Comparison of ENCODE assay signal across 10 cellular contexts in genomic region chr6:98844244-98845161, GRCh38. TPM values are rescaled to one million over a fixed set of nuclear protein-coding genes. Genes with fewer than 3 reads are reported as not detected.
DNase-seq lines count a peak whose midpoint lies in the region; ATAC-seq and TF ChIP-seq lines count a peak whose summit lies in the region.
"Had no signal": no experiment of that assay in that cellular context is flagged by ENCODE, and none has a peak within 500 bp of the region (broad histone marks: within the 10 kb centered on the region; RNA-seq: fewer than 3 reads in every experiment).

No MANE protein-coding gene starts in this region.

- no peak overlapping the region for H3K9ac ChIP-seq in HUES64 (ENCODE audit: low read depth, low read length)

- intact Hi-C loops in CD4-positive, alpha-beta T cell (cut with DNase I, micrococcal nuclease) = loop anchor here (1.0 to 10.0 kb wide), 6 partner anchors 770 to 1777 kb away; partner anchors contain the start of gene MMS22L (in 1 of the 2)

- POLR2A ChIA-PET in CD4-positive, alpha-beta T cell (lab: Charles Lee) = interaction anchor here (0.7 kb wide), 1 partner anchor 10 kb away, joined by 3 read pairs; the partner anchor contains the start of gene POU3F2

- TF ChIP-seq CTCF in CD4-positive, alpha-beta T cell (IDR thresholded peaks at IDR 0.05) = no peak
- TF ChIP-seq CTCF in nephron progenitor cell (IDR thresholded peaks at IDR 0.05) = no peak

- peaks cover 93% of the 10 kb centered on the region for H3K27me3 ChIP-seq in CD4-positive, alpha-beta T cell (ENCODE audit: control insufficient read depth, insufficient read depth, low read length)
- peaks cover 98% of the 10 kb centered on the region for H3K27me3 ChIP-seq in HUES64 (ENCODE audit: insufficient read depth, low read length)

- H3K4me3 ChIP-seq in HUES64 (ENCODE audit: low read length) = peak overlapping the region; percentile 55

- no peaks in the 10 kb centered on the region for H3K36me3 Mint-ChIP-seq in CD4-positive, alpha-beta T cell (ENCODE audit: low read depth)
- peaks cover 3% of the 10 kb centered on the region for H3K36me3 Mint-ChIP-seq in central memory CD8-positive, alpha-beta T cell (ENCODE audit: insufficient read depth)
- no peaks in the 10 kb centered on the region for H3K36me3 Mint-ChIP-seq in nephron progenitor cell (ENCODE audit: low read depth)

- CTCF ChIA-PET in CD4-positive, alpha-beta T cell (lab: Charles Lee) = interaction anchor here (1.0 kb wide), 2 partner anchors 11 to 1351 kb away, joined by 3 read pairs; partner anchors contain the start of gene POU3F2

- H3K36me3 ChIP-seq in HUES64 (ENCODE audit: insufficient read depth, low read length) = no peaks in the 10 kb centered on the region

- H3K9me3 Mint-ChIP-seq in CD4-positive, alpha-beta T cell = no peaks in the 10 kb centered on the region
- H3K9me3 Mint-ChIP-seq in central memory CD8-positive, alpha-beta T cell = no peaks in the 10 kb centered on the region
- no peaks in the 10 kb centered on the region for H3K9me3 Mint-ChIP-seq in nephron progenitor cell

- DNase-seq in CD4-positive, alpha-beta T cell = no peak
- DNase-seq in central memory CD8-positive, alpha-beta T cell (ENCODE audit: low spot score in 2 of 2) = no peak
- DNase-seq in nephron progenitor cell (peak; percentile 57), T-helper 9 cell (no peak)
- DNase-seq: foreskin melanocyte had no signal

- H3K4me3 Mint-ChIP-seq in CD4-positive, alpha-beta T cell = peak overlapping the region; percentile 54
- H3K4me3 Mint-ChIP-seq in central memory CD8-positive, alpha-beta T cell = peak overlapping the region; percentile 19
- H3K4me3 Mint-ChIP-seq in nephron progenitor cell = peak overlapping the region; percentile 81

- H3K4me1 ChIP-seq in HUES64 (ENCODE audit: insufficient read depth, low read length) = peaks cover 16% of the 10 kb centered on the region

- no peak for ATAC-seq in CD4-positive, alpha-beta T cell (ENCODE audit: poor library complexity)
- no peak for ATAC-seq in central memory CD8-positive, alpha-beta T cell (replicated peaks; ENCODE audit: extremely low read depth, poor library complexity, severe bottlenecking)
- ATAC-seq in HG02798 (IDR thresholded peaks at IDR 0.05; ENCODE audit: poor library complexity, unreplicated experiment) (no peak), HG03025 (IDR thresholded peaks at IDR 0.05; ENCODE audit: low FRiP score, unreplicated experiment) (no peak), GM21526 (IDR thresholded peaks at IDR 0.05; ENCODE audit: low FRiP score, unreplicated experiment) (no peak)

- peaks cover 90% of the 10 kb centered on the region for H3K27me3 Mint-ChIP-seq in CD4-positive, alpha-beta T cell
- H3K27me3 Mint-ChIP-seq in central memory CD8-positive, alpha-beta T cell = peaks cover 96% of the 10 kb centered on the region
- H3K27me3 Mint-ChIP-seq in nephron progenitor cell (ENCODE audit: low read depth, poor library complexity) = peaks cover 81% of the 10 kb centered on the region

- H3K4me1 Mint-ChIP-seq in CD4-positive, alpha-beta T cell (ENCODE audit: low read depth) = peaks cover 35% of the 10 kb centered on the region
- peaks cover 17% of the 10 kb centered on the region for H3K4me1 Mint-ChIP-seq in central memory CD8-positive, alpha-beta T cell
- H3K4me1 Mint-ChIP-seq in nephron progenitor cell = peaks cover 52% of the 10 kb centered on the region

- H3K27ac ChIP-seq in CD4-positive, alpha-beta T cell (ENCODE audit: low read depth, low read length) = no peak overlapping the region
- H3K27ac ChIP-seq in HUES64 (ENCODE audit: low read depth, low read length) = no peak overlapping the region
- H3K27ac ChIP-seq: HL-60 had no signal

- H3K9me3 ChIP-seq in CD4-positive, alpha-beta T cell (ENCODE audit: control insufficient read depth, low read length) = no peaks in the 10 kb centered on the region
- H3K9me3 ChIP-seq in HUES64 (ENCODE audit: insufficient read depth, low read depth, low read length) = no peaks in the 10 kb centered on the region

- under 1% methylated on average over 47 of the region's 48 CpGs for WGBS in HUES64

- H3K27ac Mint-ChIP-seq in CD4-positive, alpha-beta T cell = no peak overlapping the region
- H3K27ac Mint-ChIP-seq in central memory CD8-positive, alpha-beta T cell (ENCODE audit: low read depth) = no peak overlapping the region
- no peak overlapping the region for H3K27ac Mint-ChIP-seq in nephron progenitor cell

RNA-seq across cellular contexts. Expression of gene POU3F2, which starts 10.1 kb away (rescaled TPM):
- not detected for total RNA-seq in CD4-positive, alpha-beta T cell
- 7.3 TPM for polyA plus RNA-seq in HUES64 (2013, experiment 1 of 2)
- 16.2 TPM for polyA plus RNA-seq in HUES64 (2013, experiment 2 of 2)

Comparison
In these comparisons a context has a peak if more than half of its experiments do, and no peak if none do; other contexts are left out.
1. H3K4me3 Mint-ChIP-seq: peak in every context shown above with its lines; median percentile 81 in nephron progenitor cell; 54 in CD4-positive, alpha-beta T cell; 19 in central memory CD8-positive, alpha-beta T cell.